ENCODE assay signal across 8 cellular contexts in genomic region chr12:109475993-109476806, GRCh38. TPM values are rescaled to one million over a fixed set of nuclear protein-coding genes. Genes with fewer than 3 reads are reported as not detected.
DNase-seq lines count a peak whose midpoint lies in the region; ATAC-seq and TF ChIP-seq lines count a peak whose summit lies in the region.

No MANE protein-coding gene starts in this region.

- H3K27ac Mint-ChIP-seq in GM23338 (peak overlapping the region; percentile 100), T-cell (peak overlapping the region; percentile 98 to 99)

- H3K4me2 ChIP-seq in GM23338, result peak overlapping the region; percentile 92

- H3K79me2 ChIP-seq in GM23338 (replicated peaks; ENCODE audit: insufficient read depth), result peaks cover 84% of the 10 kb centered on the region

- peaks cover 44% of the 10 kb centered on the region for H4K20me1 ChIP-seq in GM23338 (replicated peaks; ENCODE audit: insufficient read depth)

- peak; percentile 35 for ATAC-seq in GM23338
- ATAC-seq in T-cell (replicated peaks in 1 of 4), result no peak
- ATAC-seq in foreskin keratinocyte, result peak; percentile 14

- no peaks in the 10 kb centered on the region for H3K9me3 Mint-ChIP-seq in GM23338
- no peaks in the 10 kb centered on the region for H3K9me3 Mint-ChIP-seq in T-cell

- no peaks in the 10 kb centered on the region for H3K9me2 ChIP-seq in GM23338 (ENCODE audit: insufficient read depth)

- peak overlapping the region; percentile 96 for H3K4me3 Mint-ChIP-seq in GM23338
- peak overlapping the region; percentile 96 to 99 (median 98) for H3K4me3 Mint-ChIP-seq in T-cell

- TF ChIP-seq CTCF in GM23338 (conservative IDR thresholded peaks at IDR 0.05; ENCODE audit: low read depth in 2 of 2) (no peak), foreskin keratinocyte (conservative IDR thresholded peaks at IDR 0.05) (peak; percentile 6)

- peaks cover 5% of the 10 kb centered on the region for H3K27me3 Mint-ChIP-seq in GM23338 (ENCODE audit: insufficient read depth, low read depth, poor library complexity)
- no peaks in the 10 kb centered on the region for H3K27me3 Mint-ChIP-seq in T-cell

- peak overlapping the region; percentile 96 for H3K4me3 ChIP-seq in GM23338
- peak overlapping the region; percentile 99 for H3K4me3 ChIP-seq in skeletal muscle cell (ENCODE audit: low read depth, low read length)

- H3F3A ChIP-seq in GM23338 (replicated peaks; ENCODE audit: low read depth), result no peaks in the 10 kb centered on the region

- no peaks in the 10 kb centered on the region; the same call in 2 of the 3 replicates for H3K36me3 Mint-ChIP-seq in GM23338 (ENCODE audit: low read depth)
- H3K36me3 Mint-ChIP-seq in T-cell, result no peaks in the 10 kb centered on the region

- DNase-seq in GM23338 (ENCODE audit: low spot score) (peak; percentile 55), T-cell (no peak), foreskin keratinocyte (no peak), skeletal muscle cell (ENCODE audit: low read depth) (no peak), NCI-H2081 (lab: John Stamatoyannopoulos, UW) (no peak), NCI-H1694 treated with DMSO at 0.1 percent for 48 hours (lab: John Stamatoyannopoulos, UW) (no peak), NCI-H128 (lab: John Stamatoyannopoulos, UW; ENCODE audit: unreplicated experiment) (no peak)
- DNase-seq in stimulated activated CD4-positive, alpha-beta T cell treated with anti-CD3 and anti-CD28 coated beads, Interleukin-4, amount 100 ng/mL, for 4 hours, result no peak

- H3K27ac ChIP-seq in GM23338 (ENCODE audit: low read depth) (peak overlapping the region; percentile 98; the same call in 1 of the 2 replicates), foreskin keratinocyte (peak overlapping the region; percentile 98)

- H3K4me1 Mint-ChIP-seq in GM23338 (peaks cover 21% of the 10 kb centered on the region), T-cell (peaks cover 50 to 55% (median 54%) of the 10 kb centered on the region in 3 donors)

- H3K4me1 ChIP-seq in GM23338 (ENCODE audit: insufficient read depth) (peaks cover 25% of the 10 kb centered on the region), foreskin keratinocyte (peaks cover 3% of the 10 kb centered on the region)

- H3K27me3 ChIP-seq in GM23338 (ENCODE audit: insufficient read depth) (no peaks in the 10 kb centered on the region), foreskin keratinocyte (no peaks in the 10 kb centered on the region)

- H3K36me3 ChIP-seq in GM23338 (ENCODE audit: insufficient read depth), result no peaks in the 10 kb centered on the region

- POLR2A ChIA-PET in T-cell (lab: Charles Lee), result no interaction called here

- CTCF ChIA-PET in T-cell (lab: Charles Lee), result interaction anchor here in 1 of 2 donors (1.3 to 1.8 kb wide), 2 partner anchors 43 to 369 kb away, joined by 4 to 5 read pairs; no protein-coding TSS in a partner anchor

- H2AFZ ChIP-seq in GM23338, result peak overlapping the region; percentile 100

TF ChIP-seq in GM23338, 12 proteins besides CTCF, POLR2A, EP300 and RAD21:
- TF ChIP-seq CREB1 (CRISPR knock-in tag; IDR thresholded peaks at IDR 0.05; ENCODE audit: low read depth), result no peak
- TF ChIP-seq ZNF462 (CRISPR knock-in tag; IDR thresholded peaks at IDR 0.05), result no peak
- TF ChIP-seq ZNF114 (CRISPR knock-in tag; IDR thresholded peaks at IDR 0.05), result no peak
- no peak for TF ChIP-seq EZH2 (IDR thresholded peaks at IDR 0.05; ENCODE audit: low read depth, unreplicated experiment)

RNA-seq across cellular contexts. Expression of gene KCTD10, which starts 0.9 kb away (rescaled TPM):
- 45.2 and 56.2 TPM in 2 replicates for total RNA-seq in GM23338 (2014; rRNA removed; shearing (Covaris generic))
- polyA plus RNA-seq in GM23338 (2016; fragmentation: Nextera tagmentation; extraction: Ambion mirVana), result 15.8 and 16.8 TPM in 2 replicates
- 10 to 100 TPM; 28.1 to 30.8 (median 28.6) TPM for total RNA-seq in T-cell
- total RNA-seq in foreskin keratinocyte, result 37.1 and 39.2 TPM in 2 replicates
- polyA plus RNA-seq in foreskin keratinocyte, result 19.8 and 22.4 TPM in 2 replicates

RNA-seq across cellular contexts. Expression of gene UBE3B, which starts 1.2 kb away (rescaled TPM):
- 20.7 and 20.8 TPM in 2 replicates for total RNA-seq in GM23338 (2014; rRNA removed; shearing (Covaris generic))
- polyA plus RNA-seq in GM23338 (2016; fragmentation: Nextera tagmentation; extraction: Ambion mirVana) (20.8 and 26.8 TPM in 2 replicates), foreskin keratinocyte (10.5 and 15.5 TPM in 2 replicates)
- total RNA-seq in T-cell (10 to 100 TPM; 34.4 to 49.9 (median 43.5) TPM), foreskin keratinocyte (27.5 and 31.3 TPM in 2 replicates)

Comparison
In these comparisons a context has a peak if more than half of its experiments do, and no peak if none do; other contexts are left out.
1. ATAC-seq: peak in GM23338 (single experiment) and foreskin keratinocyte (single experiment); none in T-cell (0 of 4).